31 cellular contexts compared by ENCODE assay signal in genomic region chr5:149894237-149894636, GRCh38. TPM values are rescaled to one million over a fixed set of nuclear protein-coding genes. Genes with fewer than 3 reads are reported as not detected.
"Had no signal": no experiment of that assay in that cellular context is flagged by ENCODE, and none has a peak within 500 bp of the region (broad histone marks: within the 10 kb centered on the region; RNA-seq: fewer than 3 reads in every experiment).

No MANE protein-coding gene starts in this region.

- H3K4me3 ChIP-seq: colonic mucosa, esophagus squamous epithelium, gastrocnemius medialis, heart right ventricle, left lung, lower lobe of right lung had no signal

- H3K9me3 ChIP-seq: colonic mucosa, esophagus squamous epithelium, gastrocnemius medialis, heart right ventricle, left lung, lower lobe of right lung had no signal

- H3K27ac ChIP-seq: colonic mucosa, epithelial cell of prostate, gastrocnemius medialis, heart right ventricle, left lung, lower lobe of right lung had no signal

- H3K27me3 Mint-ChIP-seq: memory B cell had no signal

- H3K27ac Mint-ChIP-seq: dendritic cell treated with granulocyte-macrophage colony-stimulating factor and Interleukin-4, amounts not matched to agents 40 ng/mL and 50 ng/mL, for 4 days; effector memory CD8-positive, alpha-beta T cell; endodermal cell; memory B cell; naive thymus-derived CD4-positive, alpha-beta T cell had no signal

- DNase-seq: colonic mucosa; cortex of kidney; effector CD8-positive, alpha-beta T cell; effector memory CD8-positive, alpha-beta T cell; endodermal cell; erythroblast; esophagus squamous epithelium; foreskin fibroblast; foreskin melanocyte; gastrocnemius medialis; glutamatergic neuron; head of caudate nucleus; heart right ventricle; hippocampal formation; left cardiac atrium; left lung; left ventricle myocardium superior; lower lobe of right lung; mesendoderm; midbrain; naive thymus-derived CD4-positive, alpha-beta T cell had no signal

- H3K27me3 ChIP-seq: colonic mucosa, esophagus squamous epithelium, gastrocnemius medialis, heart right ventricle, left lung had no signal

- H3K4me1 Mint-ChIP-seq: memory B cell had no signal

- H3K4me1 ChIP-seq: colonic mucosa, gastrocnemius medialis, heart right ventricle, left lung, lower lobe of right lung had no signal

- H3K36me3 ChIP-seq: colonic mucosa, esophagus squamous epithelium, gastrocnemius medialis, heart right ventricle, left lung, lower lobe of right lung had no signal

- ATAC-seq: effector memory CD8-positive, alpha-beta T cell; gastrocnemius medialis; heart right ventricle; left cardiac atrium; left lung; left ventricle myocardium superior; lower lobe of right lung; naive thymus-derived CD4-positive, alpha-beta T cell had no signal

- H3K36me3 Mint-ChIP-seq: memory B cell; naive thymus-derived CD4-positive, alpha-beta T cell had no signal

- H3K4me3 Mint-ChIP-seq: dendritic cell treated with granulocyte-macrophage colony-stimulating factor and Interleukin-4, amounts not matched to agents 40 ng/mL and 50 ng/mL, for 4 days; effector memory CD8-positive, alpha-beta T cell; endodermal cell; memory B cell; naive thymus-derived CD4-positive, alpha-beta T cell had no signal

- FAIRE-seq: endometrium, islet of Langerhans had no signal

- H3K9me3 Mint-ChIP-seq: dendritic cell treated with granulocyte-macrophage colony-stimulating factor and Interleukin-4, amounts not matched to agents 40 ng/mL and 50 ng/mL, for 4 days; effector memory CD8-positive, alpha-beta T cell; endodermal cell; memory B cell; naive thymus-derived CD4-positive, alpha-beta T cell had no signal

RNA-seq across cellular contexts. Expression of gene PDE6A, which starts 50.4 kb away (rescaled TPM):
- total RNA-seq: gastrocnemius medialis; glomerular endothelial cell; kidney epithelial cell; left lung; lower lobe of right lung; lung microvascular endothelial cell; mononuclear cell; mucosa of gallbladder; naive thymus-derived CD4-positive, alpha-beta T cell had no signal
